ENCODE assay signal across 2 cellular contexts in the genomic region with DNA sequence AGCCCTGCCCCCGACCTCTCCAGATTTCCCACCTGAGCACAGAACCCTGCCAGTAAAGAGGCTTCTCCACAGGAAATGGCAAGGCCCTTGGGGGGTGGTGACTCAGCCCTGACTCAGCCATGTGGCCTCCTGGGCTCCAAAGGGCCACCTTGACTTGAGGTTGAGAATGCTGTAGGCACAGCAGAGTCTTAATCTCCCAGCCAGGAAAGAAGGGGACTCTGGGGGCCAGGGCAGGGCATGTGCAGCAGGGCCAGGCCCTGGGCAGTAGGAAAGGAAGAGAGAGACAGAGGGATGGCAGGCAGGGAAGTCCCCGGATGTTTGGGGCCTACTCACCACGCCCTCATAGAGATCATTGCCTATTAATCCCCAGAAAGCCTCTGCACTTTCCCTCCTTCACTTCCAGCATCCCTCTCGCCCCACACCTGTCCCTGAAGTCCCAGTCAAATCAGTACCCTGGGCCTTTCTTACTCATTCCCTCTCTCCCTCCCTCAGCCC.
TF ChIP-seq lines count a peak whose summit lies in the region.

No MANE protein-coding gene starts in this region.

TF ChIP-seq in HEK293, 187 proteins besides CTCF, POLR2A, EP300 and RAD21 (continued from another document and continues in another):
- TF ChIP-seq IKZF3 (tag by site-specific recombination; IDR thresholded peaks at IDR 0.05) = 0 out of 2 replicates have a peak, but pooled peaks have one; percentile 26
- peak; percentile 63 for TF ChIP-seq PRDM1 (tag by site-specific recombination; IDR thresholded peaks at IDR 0.05)
- TF ChIP-seq REPIN1 (tag by site-specific recombination; IDR thresholded peaks at IDR 0.05; ENCODE audit: low read depth) = no peak
- TF ChIP-seq, protein P1, sequence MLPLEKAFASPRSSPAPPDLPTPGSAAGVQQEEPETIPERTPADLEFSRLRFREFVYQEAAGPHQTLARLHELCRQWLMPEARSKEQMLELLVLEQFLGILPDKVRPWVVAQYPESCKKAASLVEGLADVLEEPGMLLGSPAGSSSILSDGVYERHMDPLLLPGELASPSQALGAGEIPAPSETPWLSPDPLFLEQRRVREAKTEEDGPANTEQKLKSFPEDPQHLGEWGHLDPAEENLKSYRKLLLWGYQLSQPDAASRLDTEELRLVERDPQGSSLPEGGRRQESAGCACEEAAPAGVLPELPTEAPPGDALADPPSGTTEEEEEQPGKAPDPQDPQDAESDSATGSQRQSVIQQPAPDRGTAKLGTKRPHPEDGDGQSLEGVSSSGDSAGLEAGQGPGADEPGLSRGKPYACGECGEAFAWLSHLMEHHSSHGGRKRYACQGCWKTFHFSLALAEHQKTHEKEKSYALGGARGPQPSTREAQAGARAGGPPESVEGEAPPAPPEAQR (tag by site-specific recombination; IDR thresholded peaks at IDR 0.05) = no peak
- TF ChIP-seq KLF16 (tag by site-specific recombination; IDR thresholded peaks at IDR 0.05) = no peak
- TF ChIP-seq ZNF596 (tag by site-specific recombination; IDR thresholded peaks at IDR 0.05) = no peak
- TF ChIP-seq ZNF2 (tag by site-specific recombination; IDR thresholded peaks at IDR 0.05) = no peak
- no peak for TF ChIP-seq ZNF768 (tag by site-specific recombination; IDR thresholded peaks at IDR 0.05)
- TF ChIP-seq, protein P2, sequence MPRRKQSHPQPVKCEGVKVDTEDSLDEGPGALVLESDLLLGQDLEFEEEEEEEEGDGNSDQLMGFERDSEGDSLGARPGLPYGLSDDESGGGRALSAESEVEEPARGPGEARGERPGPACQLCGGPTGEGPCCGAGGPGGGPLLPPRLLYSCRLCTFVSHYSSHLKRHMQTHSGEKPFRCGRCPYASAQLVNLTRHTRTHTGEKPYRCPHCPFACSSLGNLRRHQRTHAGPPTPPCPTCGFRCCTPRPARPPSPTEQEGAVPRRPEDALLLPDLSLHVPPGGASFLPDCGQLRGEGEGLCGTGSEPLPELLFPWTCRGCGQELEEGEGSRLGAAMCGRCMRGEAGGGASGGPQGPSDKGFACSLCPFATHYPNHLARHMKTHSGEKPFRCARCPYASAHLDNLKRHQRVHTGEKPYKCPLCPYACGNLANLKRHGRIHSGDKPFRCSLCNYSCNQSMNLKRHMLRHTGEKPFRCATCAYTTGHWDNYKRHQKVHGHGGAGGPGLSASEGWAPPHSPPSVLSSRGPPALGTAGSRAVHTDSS (tag by site-specific recombination; IDR thresholded peaks at IDR 0.05) = no peak
- no peak for TF ChIP-seq ZNF843 (tag by site-specific recombination; IDR thresholded peaks at IDR 0.05)
- peak; percentile 67 for TF ChIP-seq SP7 (tag by site-specific recombination; IDR thresholded peaks at IDR 0.05)
- peak; percentile 48; the same call in 1 of the 2 replicates for TF ChIP-seq ZBTB20 (tag by site-specific recombination; IDR thresholded peaks at IDR 0.05)
- no peak for TF ChIP-seq GLI4 (tag by site-specific recombination; IDR thresholded peaks at IDR 0.05)
- no peak for TF ChIP-seq YY1 (tag by site-specific recombination; IDR thresholded peaks at IDR 0.05)
- no peak for TF ChIP-seq ZNF600 (tag by site-specific recombination; IDR thresholded peaks at IDR 0.05)
- TF ChIP-seq ZNF394 (tag by site-specific recombination; IDR thresholded peaks at IDR 0.05; ENCODE audit: borderline replicate concordance) = peak; percentile 76
- TF ChIP-seq, protein P3, sequence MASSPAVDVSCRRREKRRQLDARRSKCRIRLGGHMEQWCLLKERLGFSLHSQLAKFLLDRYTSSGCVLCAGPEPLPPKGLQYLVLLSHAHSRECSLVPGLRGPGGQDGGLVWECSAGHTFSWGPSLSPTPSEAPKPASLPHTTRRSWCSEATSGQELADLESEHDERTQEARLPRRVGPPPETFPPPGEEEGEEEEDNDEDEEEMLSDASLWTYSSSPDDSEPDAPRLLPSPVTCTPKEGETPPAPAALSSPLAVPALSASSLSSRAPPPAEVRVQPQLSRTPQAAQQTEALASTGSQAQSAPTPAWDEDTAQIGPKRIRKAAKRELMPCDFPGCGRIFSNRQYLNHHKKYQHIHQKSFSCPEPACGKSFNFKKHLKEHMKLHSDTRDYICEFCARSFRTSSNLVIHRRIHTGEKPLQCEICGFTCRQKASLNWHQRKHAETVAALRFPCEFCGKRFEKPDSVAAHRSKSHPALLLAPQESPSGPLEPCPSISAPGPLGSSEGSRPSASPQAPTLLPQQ (tag by site-specific recombination; IDR thresholded peaks at IDR 0.05) = peak; percentile 56
- peak; percentile 70 for TF ChIP-seq ZNF629 (tag by site-specific recombination; IDR thresholded peaks at IDR 0.05)
- peak; percentile 89 for TF ChIP-seq ZNF335 (tag by site-specific recombination; conservative IDR thresholded peaks at IDR 0.05)
- TF ChIP-seq ZNF223 (tag by site-specific recombination; IDR thresholded peaks at IDR 0.05) = no peak
- TF ChIP-seq SP2 (tag by site-specific recombination; IDR thresholded peaks at IDR 0.05) = peak; percentile 33
- TF ChIP-seq, protein P4, sequence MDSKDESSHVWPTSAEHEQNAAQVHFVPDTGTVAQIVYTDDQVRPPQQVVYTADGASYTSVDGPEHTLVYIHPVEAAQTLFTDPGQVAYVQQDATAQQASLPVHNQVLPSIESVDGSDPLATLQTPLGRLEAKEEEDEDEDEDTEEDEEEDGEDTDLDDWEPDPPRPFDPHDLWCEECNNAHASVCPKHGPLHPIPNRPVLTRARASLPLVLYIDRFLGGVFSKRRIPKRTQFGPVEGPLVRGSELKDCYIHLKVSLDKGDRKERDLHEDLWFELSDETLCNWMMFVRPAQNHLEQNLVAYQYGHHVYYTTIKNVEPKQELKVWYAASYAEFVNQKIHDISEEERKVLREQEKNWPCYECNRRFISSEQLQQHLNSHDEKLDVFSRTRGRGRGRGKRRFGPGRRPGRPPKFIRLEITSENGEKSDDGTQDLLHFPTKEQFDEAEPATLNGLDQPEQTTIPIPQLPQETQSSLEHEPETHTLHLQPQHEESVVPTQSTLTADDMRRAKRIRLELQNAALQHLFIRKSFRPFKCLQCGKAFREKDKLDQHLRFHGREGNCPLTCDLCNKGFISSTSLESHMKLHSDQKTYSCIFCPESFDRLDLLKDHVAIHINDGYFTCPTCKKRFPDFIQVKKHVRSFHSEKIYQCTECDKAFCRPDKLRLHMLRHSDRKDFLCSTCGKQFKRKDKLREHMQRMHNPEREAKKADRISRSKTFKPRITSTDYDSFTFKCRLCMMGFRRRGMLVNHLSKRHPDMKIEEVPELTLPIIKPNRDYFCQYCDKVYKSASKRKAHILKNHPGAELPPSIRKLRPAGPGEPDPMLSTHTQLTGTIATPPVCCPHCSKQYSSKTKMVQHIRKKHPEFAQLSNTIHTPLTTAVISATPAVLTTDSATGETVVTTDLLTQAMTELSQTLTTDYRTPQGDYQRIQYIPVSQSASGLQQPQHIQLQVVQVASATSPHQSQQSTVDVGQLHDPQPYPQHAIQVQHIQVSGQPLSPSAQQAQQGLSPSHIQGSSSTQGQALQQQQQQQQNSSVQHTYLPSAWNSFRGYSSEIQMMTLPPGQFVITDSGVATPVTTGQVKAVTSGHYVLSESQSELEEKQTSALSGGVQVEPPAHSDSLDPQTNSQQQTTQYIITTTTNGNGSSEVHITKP (tag by site-specific recombination; IDR thresholded peaks at IDR 0.05) = 0 out of 2 replicates have a peak, but pooled peaks have one; percentile 21

TF ChIP-seq in K562, 482 proteins besides CTCF, POLR2A, EP300 and RAD21 (continued from another document and continues in another):
- TF ChIP-seq KDM2B (CRISPR knock-in tag; IDR thresholded peaks at IDR 0.05) (no peak), L3MBTL2 (IDR thresholded peaks at IDR 0.05) (peak; percentile 86), ZNF316 (IDR thresholded peaks at IDR 0.05) (0 out of 2 replicates have a peak, but pooled peaks have one; percentile 3), SAP30 (IDR thresholded peaks at IDR 0.05; ENCODE audit: borderline replicate concordance, insufficient read depth, low read depth, low read length, poor library complexity, severe bottlenecking) (no peak), ZNF175 (CRISPR knock-in tag; IDR thresholded peaks at IDR 0.05; ENCODE audit: low read depth) (peak; percentile 88), DPF2 (IDR thresholded peaks at IDR 0.05) (peak; percentile 81), SMARCC2 (IDR thresholded peaks at IDR 0.05; ENCODE audit: low read depth) (0 out of 2 replicates have a peak, but pooled peaks have one; percentile 48), BRD4 (IDR thresholded peaks at IDR 0.05) (no peak), GABPB1 (CRISPR knock-in tag; IDR thresholded peaks at IDR 0.05) (0 out of 2 replicates have a peak, but pooled peaks have one; percentile 15), ZNF3 (CRISPR knock-in tag; IDR thresholded peaks at IDR 0.05) (no peak), ZFX (CRISPR knock-in tag; IDR thresholded peaks at IDR 0.05) (peak; percentile 29; the same call in 1 of the 2 replicates), LCOR (CRISPR knock-in tag; IDR thresholded peaks at IDR 0.05) (no peak), THRAP3 (IDR thresholded peaks at IDR 0.05; ENCODE audit: borderline replicate concordance) (no peak), MIER1 (IDR thresholded peaks at IDR 0.05; ENCODE audit: low read depth) (no peak), RBFOX2 (IDR thresholded peaks at IDR 0.05; ENCODE audit: low read depth, low read length) (no peak), ZBTB7A (IDR thresholded peaks at IDR 0.05; ENCODE audit: borderline replicate concordance, control insufficient read depth, low read depth, low read length) (no peak), STAG1 (CRISPR knock-in tag; IDR thresholded peaks at IDR 0.05; ENCODE audit: borderline replicate concordance) (no peak), KLF10 (CRISPR knock-in tag; IDR thresholded peaks at IDR 0.05) (no peak), ZNF212 (CRISPR knock-in tag; IDR thresholded peaks at IDR 0.05) (no peak), NFIC (IDR thresholded peaks at IDR 0.05) (0 out of 2 replicates have a peak, but pooled peaks have one; percentile 5), SMARCE1 (IDR thresholded peaks at IDR 0.05) (peak; percentile 65)
- TF ChIP-seq, protein P5, sequence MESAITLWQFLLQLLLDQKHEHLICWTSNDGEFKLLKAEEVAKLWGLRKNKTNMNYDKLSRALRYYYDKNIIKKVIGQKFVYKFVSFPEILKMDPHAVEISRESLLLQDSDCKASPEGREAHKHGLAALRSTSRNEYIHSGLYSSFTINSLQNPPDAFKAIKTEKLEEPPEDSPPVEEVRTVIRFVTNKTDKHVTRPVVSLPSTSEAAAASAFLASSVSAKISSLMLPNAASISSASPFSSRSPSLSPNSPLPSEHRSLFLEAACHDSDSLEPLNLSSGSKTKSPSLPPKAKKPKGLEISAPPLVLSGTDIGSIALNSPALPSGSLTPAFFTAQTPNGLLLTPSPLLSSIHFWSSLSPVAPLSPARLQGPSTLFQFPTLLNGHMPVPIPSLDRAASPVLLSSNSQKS (CRISPR knock-in tag; IDR thresholded peaks at IDR 0.05) = no peak
- TF ChIP-seq, protein P6, sequence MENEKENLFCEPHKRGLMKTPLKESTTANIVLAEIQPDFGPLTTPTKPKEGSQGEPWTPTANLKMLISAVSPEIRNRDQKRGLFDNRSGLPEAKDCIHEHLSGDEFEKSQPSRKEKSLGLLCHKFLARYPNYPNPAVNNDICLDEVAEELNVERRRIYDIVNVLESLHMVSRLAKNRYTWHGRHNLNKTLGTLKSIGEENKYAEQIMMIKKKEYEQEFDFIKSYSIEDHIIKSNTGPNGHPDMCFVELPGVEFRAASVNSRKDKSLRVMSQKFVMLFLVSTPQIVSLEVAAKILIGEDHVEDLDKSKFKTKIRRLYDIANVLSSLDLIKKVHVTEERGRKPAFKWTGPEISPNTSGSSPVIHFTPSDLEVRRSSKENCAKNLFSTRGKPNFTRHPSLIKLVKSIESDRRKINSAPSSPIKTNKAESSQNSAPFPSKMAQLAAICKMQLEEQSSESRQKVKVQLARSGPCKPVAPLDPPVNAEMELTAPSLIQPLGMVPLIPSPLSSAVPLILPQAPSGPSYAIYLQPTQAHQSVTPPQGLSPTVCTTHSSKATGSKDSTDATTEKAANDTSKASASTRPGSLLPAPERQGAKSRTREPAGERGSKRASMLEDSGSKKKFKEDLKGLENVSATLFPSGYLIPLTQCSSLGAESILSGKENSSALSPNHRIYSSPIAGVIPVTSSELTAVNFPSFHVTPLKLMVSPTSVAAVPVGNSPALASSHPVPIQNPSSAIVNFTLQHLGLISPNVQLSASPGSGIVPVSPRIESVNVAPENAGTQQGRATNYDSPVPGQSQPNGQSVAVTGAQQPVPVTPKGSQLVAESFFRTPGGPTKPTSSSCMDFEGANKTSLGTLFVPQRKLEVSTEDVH (IDR thresholded peaks at IDR 0.05; ENCODE audit: low read depth, partially characterized antibody) = no peak
- TF ChIP-seq, protein P7, sequence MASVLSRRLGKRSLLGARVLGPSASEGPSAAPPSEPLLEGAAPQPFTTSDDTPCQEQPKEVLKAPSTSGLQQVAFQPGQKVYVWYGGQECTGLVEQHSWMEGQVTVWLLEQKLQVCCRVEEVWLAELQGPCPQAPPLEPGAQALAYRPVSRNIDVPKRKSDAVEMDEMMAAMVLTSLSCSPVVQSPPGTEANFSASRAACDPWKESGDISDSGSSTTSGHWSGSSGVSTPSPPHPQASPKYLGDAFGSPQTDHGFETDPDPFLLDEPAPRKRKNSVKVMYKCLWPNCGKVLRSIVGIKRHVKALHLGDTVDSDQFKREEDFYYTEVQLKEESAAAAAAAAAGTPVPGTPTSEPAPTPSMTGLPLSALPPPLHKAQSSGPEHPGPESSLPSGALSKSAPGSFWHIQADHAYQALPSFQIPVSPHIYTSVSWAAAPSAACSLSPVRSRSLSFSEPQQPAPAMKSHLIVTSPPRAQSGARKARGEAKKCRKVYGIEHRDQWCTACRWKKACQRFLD (CRISPR knock-in tag; IDR thresholded peaks at IDR 0.05) = peak; percentile 64
- TF ChIP-seq, protein P8, sequence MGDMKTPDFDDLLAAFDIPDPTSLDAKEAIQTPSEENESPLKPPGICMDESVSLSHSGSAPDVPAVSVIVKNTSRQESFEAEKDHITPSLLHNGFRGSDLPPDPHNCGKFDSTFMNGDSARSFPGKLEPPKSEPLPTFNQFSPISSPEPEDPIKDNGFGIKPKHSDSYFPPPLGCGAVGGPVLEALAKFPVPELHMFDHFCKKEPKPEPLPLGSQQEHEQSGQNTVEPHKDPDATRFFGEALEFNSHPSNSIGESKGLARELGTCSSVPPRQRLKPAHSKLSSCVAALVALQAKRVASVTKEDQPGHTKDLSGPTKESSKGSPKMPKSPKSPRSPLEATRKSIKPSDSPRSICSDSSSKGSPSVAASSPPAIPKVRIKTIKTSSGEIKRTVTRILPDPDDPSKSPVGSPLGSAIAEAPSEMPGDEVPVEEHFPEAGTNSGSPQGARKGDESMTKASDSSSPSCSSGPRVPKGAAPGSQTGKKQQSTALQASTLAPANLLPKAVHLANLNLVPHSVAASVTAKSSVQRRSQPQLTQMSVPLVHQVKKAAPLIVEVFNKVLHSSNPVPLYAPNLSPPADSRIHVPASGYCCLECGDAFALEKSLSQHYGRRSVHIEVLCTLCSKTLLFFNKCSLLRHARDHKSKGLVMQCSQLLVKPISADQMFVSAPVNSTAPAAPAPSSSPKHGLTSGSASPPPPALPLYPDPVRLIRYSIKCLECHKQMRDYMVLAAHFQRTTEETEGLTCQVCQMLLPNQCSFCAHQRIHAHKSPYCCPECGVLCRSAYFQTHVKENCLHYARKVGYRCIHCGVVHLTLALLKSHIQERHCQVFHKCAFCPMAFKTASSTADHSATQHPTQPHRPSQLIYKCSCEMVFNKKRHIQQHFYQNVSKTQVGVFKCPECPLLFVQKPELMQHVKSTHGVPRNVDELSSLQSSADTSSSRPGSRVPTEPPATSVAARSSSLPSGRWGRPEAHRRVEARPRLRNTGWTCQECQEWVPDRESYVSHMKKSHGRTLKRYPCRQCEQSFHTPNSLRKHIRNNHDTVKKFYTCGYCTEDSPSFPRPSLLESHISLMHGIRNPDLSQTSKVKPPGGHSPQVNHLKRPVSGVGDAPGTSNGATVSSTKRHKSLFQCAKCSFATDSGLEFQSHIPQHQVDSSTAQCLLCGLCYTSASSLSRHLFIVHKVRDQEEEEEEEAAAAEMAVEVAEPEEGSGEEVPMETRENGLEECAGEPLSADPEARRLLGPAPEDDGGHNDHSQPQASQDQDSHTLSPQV (IDR thresholded peaks at IDR 0.05) = peak; percentile 56
- TF ChIP-seq, protein P9, sequence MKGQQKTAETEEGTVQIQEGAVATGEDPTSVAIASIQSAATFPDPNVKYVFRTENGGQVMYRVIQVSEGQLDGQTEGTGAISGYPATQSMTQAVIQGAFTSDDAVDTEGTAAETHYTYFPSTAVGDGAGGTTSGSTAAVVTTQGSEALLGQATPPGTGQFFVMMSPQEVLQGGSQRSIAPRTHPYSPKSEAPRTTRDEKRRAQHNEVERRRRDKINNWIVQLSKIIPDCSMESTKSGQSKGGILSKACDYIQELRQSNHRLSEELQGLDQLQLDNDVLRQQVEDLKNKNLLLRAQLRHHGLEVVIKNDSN (CRISPR knock-in tag; IDR thresholded peaks at IDR 0.05) = no peak
